ENCODE assay signal across 16 cellular contexts in genomic region chr15:70086636-70087035, GRCh38. TPM values are rescaled to one million over a fixed set of nuclear protein-coding genes. Genes with fewer than 3 reads are reported as not detected.
DNase-seq lines count a peak whose midpoint lies in the region; ATAC-seq and TF ChIP-seq lines count a peak whose summit lies in the region.
"Had no signal": no experiment of that assay in that cellular context is flagged by ENCODE, and none has a peak within 500 bp of the region (broad histone marks: within the 10 kb centered on the region; RNA-seq: fewer than 3 reads in every experiment).

No MANE protein-coding gene starts in this region.

- H3K4me1 Mint-ChIP-seq in activated B cell treated with CpG ODN at 0.5 μM for 24 hours = peaks cover 81% of the 10 kb centered on the region
- H3K4me1 Mint-ChIP-seq in activated T-cell treated with anti-CD3 and anti-CD28 coated beads, Interleukin-2, amount 50 U/mL, for 72 hours (ENCODE audit: low read depth) = peaks cover 87% of the 10 kb centered on the region

- TF ChIP-seq POLR2A in spleen (IDR thresholded peaks at IDR 0.05) = no peak

- peaks cover 94% of the 10 kb centered on the region for H3K36me3 Mint-ChIP-seq in activated B cell treated with CpG ODN at 0.5 μM for 24 hours (ENCODE audit: low read depth)
- peaks cover 14 to 32% of the 10 kb centered on the region in 2 donors for H3K36me3 Mint-ChIP-seq in activated T-cell treated with anti-CD3 and anti-CD28 coated beads, Interleukin-2, amount 50 U/mL, for 72 hours (ENCODE audit: insufficient read depth in 2 of 2)

- H3K27ac ChIP-seq in spleen = peak overlapping the region in 4 of 8 donors; percentile 31 to 55 (median 44)
- H3K27ac ChIP-seq: KMS-11, parathyroid adenoma had no signal

- intact Hi-C loops in activated B cell treated with CpG ODN at 0.5 μM for 24 hours (cut with micrococcal nuclease) (no loop called here), spleen (cut with DNase I; ENCODE audit: low total_unique reads) (no loop called here)

- TF ChIP-seq CTCF in activated B cell treated with CpG ODN at 0.5 μM for 24 hours (IDR thresholded peaks at IDR 0.05) (no peak), spleen (IDR thresholded peaks at IDR 0.05 in 8 of 11, conservative IDR thresholded peaks at IDR 0.05 in 3 of 11) (no peak)

- POLR2A ChIA-PET in activated B cell treated with CpG ODN at 0.5 μM for 24 hours (lab: Charles Lee) = interaction anchor here (1.0 to 4.0 kb wide), 3 partner anchors 9 to 11 kb away, joined by 3 to 18 read pairs (median 6); partner anchors contain the start of gene TLE3

- peak overlapping the region; percentile 12 for H3K27ac Mint-ChIP-seq in activated B cell treated with CpG ODN at 0.5 μM for 24 hours
- H3K27ac Mint-ChIP-seq in activated T-cell treated with anti-CD3 and anti-CD28 coated beads, Interleukin-2, amount 50 U/mL, for 72 hours = no peak overlapping the region
- H3K27ac Mint-ChIP-seq: activated naive CD8-positive, alpha-beta T cell treated with anti-CD3 and anti-CD28 coated beads for 36 hours had no signal

- no peaks in the 10 kb centered on the region for H3K27me3 Mint-ChIP-seq in activated B cell treated with CpG ODN at 0.5 μM for 24 hours
- H3K27me3 Mint-ChIP-seq in activated T-cell treated with anti-CD3 and anti-CD28 coated beads, Interleukin-2, amount 50 U/mL, for 72 hours (ENCODE audit: low read depth) = no peaks in the 10 kb centered on the region
- H3K27me3 Mint-ChIP-seq: activated CD4-positive, alpha-beta T cell treated with anti-CD3 and anti-CD28 coated beads for 36 hours; activated naive CD8-positive, alpha-beta T cell treated with anti-CD3 and anti-CD28 coated beads for 36 hours had no signal

- ATAC-seq in activated B cell treated with CpG ODN at 0.5 μM for 24 hours (ENCODE audit: low read depth) (peak; percentile 67), GM18867 (IDR thresholded peaks at IDR 0.05; ENCODE audit: unreplicated experiment) (no peak)
- no peak for ATAC-seq in activated T-cell treated with anti-CD3 and anti-CD28 coated beads, Interleukin-2, amount 50 U/mL, for 72 hours (replicated peaks in 1 of 2)
- ATAC-seq: activated CD4-positive, alpha-beta T cell treated with anti-CD3 and anti-CD28 coated beads for 36 hours; Right ventricle myocardium inferior had no signal

- no peaks in the 10 kb centered on the region for H3K27me3 ChIP-seq in spleen (replicated peaks in 1 of 7)

- 35 to 57% (median 47%) methylated on average over 5 of the region's 5 CpGs for WGBS in spleen, 5 donors

- peaks cover 19 to 98% (median 86%) of the 10 kb centered on the region in 6 donors for H3K4me1 ChIP-seq in spleen
- H3K4me1 ChIP-seq: parathyroid adenoma had no signal

- peak overlapping the region in 1 of 8 donors; percentile 10 for H3K4me3 ChIP-seq in spleen
- H3K4me3 ChIP-seq: skin epidermis had no signal

- peaks cover 0 to 99% (median 55%) of the 10 kb centered on the region in 6 donors for H3K36me3 ChIP-seq in spleen

- no peaks in the 10 kb centered on the region for H3K9me3 Mint-ChIP-seq in activated B cell treated with CpG ODN at 0.5 μM for 24 hours
- no peaks in the 10 kb centered on the region for H3K9me3 Mint-ChIP-seq in activated T-cell treated with anti-CD3 and anti-CD28 coated beads, Interleukin-2, amount 50 U/mL, for 72 hours
- H3K9me3 Mint-ChIP-seq: activated naive CD8-positive, alpha-beta T cell treated with anti-CD3 and anti-CD28 coated beads for 36 hours had no signal

- CTCF ChIA-PET in activated B cell treated with CpG ODN at 0.5 μM for 24 hours (lab: Charles Lee) = interaction anchor here (0.7 to 1.4 kb wide), 2 partner anchors 11 to 107 kb away, joined by 4 to 6 read pairs; partner anchors contain the start of gene TLE3

- H3K9me3 ChIP-seq in spleen = no peaks in the 10 kb centered on the region

- DNase-seq in HUDEP-2 (lab: John Stamatoyannopoulos, UW; ENCODE audit: unreplicated experiment in 76 of 76) (peak in 51 of 76 experiments; percentile 8 to 68 (median 33)), NOMO-1 (lab: John Stamatoyannopoulos, UW; ENCODE audit: unreplicated experiment in 2 of 2) (peak; percentile 78), activated B cell treated with CpG ODN at 0.5 μM for 24 hours (no peak), spleen (peak; percentile 70), NCI-H2081 (lab: John Stamatoyannopoulos, UW) (no peak)
- no peak for DNase-seq in activated T-cell treated with anti-CD3 and anti-CD28 coated beads, Interleukin-2, amount 50 U/mL, for 72 hours
- DNase-seq: activated CD4-positive, alpha-beta T cell treated with anti-CD3 and anti-CD28 coated beads for 36 hours; activated CD8-positive, alpha-beta memory T cell treated with anti-CD3 and anti-CD28 coated beads, Interleukin-2, amount 50 U/mL, for 48 hours; activated naive CD8-positive, alpha-beta T cell treated with anti-CD3 and anti-CD28 coated beads for 36 hours; dermis blood vessel endothelial cell; NCI-H1436 treated with DMSO at 0.1 percent for 48 hours had no signal

- peak overlapping the region; percentile 20 for H3K4me3 Mint-ChIP-seq in activated B cell treated with CpG ODN at 0.5 μM for 24 hours
- H3K4me3 Mint-ChIP-seq in activated T-cell treated with anti-CD3 and anti-CD28 coated beads, Interleukin-2, amount 50 U/mL, for 72 hours = no peak overlapping the region
- H3K4me3 Mint-ChIP-seq: activated CD4-positive, alpha-beta T cell treated with anti-CD3 and anti-CD28 coated beads for 36 hours; activated naive CD8-positive, alpha-beta T cell treated with anti-CD3 and anti-CD28 coated beads for 36 hours had no signal

RNA-seq across cellular contexts. Expression of gene TLE3, which starts 11.1 kb away (rescaled TPM):
- total RNA-seq in activated B cell treated with CpG ODN at 0.5 μM for 24 hours (106 and 110 TPM in 2 replicates), spleen (100 to 1,000 TPM in 5 of 7 donors, 10 to 100 TPM in 2; 81.7 to 141 (median 121) TPM)
- 10 to 100 TPM; 23.7 to 41.0 (median 29.2) TPM for polyA plus RNA-seq in spleen
- total RNA-seq in activated T-cell treated with anti-CD3 and anti-CD28 coated beads, Interleukin-2, amount 50 U/mL, for 72 hours = 100 to 1,000 TPM in 1 of 2 donors, 10 to 100 TPM in 1; 84.6 to 112 TPM

Comparison
In these comparisons a context has a peak if more than half of its experiments do, and no peak if none do; other contexts are left out.
1. DNase-seq: peak in HUDEP-2 (51 of 76), NOMO-1 (2 of 2) and spleen (single experiment); none in activated B cell treated with CpG ODN at 0.5 μM for 24 hours (single experiment), NCI-H2081 (0 of 2) and activated T-cell treated with anti-CD3 and anti-CD28 coated beads, Interleukin-2, amount 50 U/mL, for 72 hours (0 of 2).